ENCODE assay signal across 8 cellular contexts in genomic region chr5:42991477-42992034, GRCh38. TPM values are rescaled to one million over a fixed set of nuclear protein-coding genes. Genes with fewer than 3 reads are reported as not detected.
DNase-seq lines count a peak whose midpoint lies in the region; ATAC-seq, FAIRE-seq and TF ChIP-seq lines count a peak whose summit lies in the region.

No MANE protein-coding gene starts in this region.

- DNase-seq in A673 (ENCODE audit: low spot score) (no peak), kidney epithelial cell (ENCODE audit: low read depth) (no peak), tibial artery (peak in 1 of 2 donors; percentile 65), GM12892 (ENCODE audit: insufficient read length) (no peak), NCI-H69 (lab: John Stamatoyannopoulos, UW) (no peak)
- DNase-seq in activated T-cell treated with anti-CD3 and anti-CD28 coated beads, Interleukin-2, amount 50 U/mL, for 24 hours: no peak

- H3K27ac ChIP-seq in A673 (ENCODE audit: low read depth, low read length, poor library complexity, severe bottlenecking): peak overlapping the region; percentile 67
- H3K27ac ChIP-seq in tibial artery: peak overlapping the region; percentile 92 to 97

- CTCF ChIA-PET in A673 (lab: Charles Lee): interaction anchor here (1.2 kb wide), 1 partner anchor 41 kb away, joined by 3 read pairs; no protein-coding TSS in a partner anchor

- no TSS peak for BruUV-seq in A673 (replicated peaks; lab: Mats Ljungman, UMichigan)

- ATAC-seq in GM18873 (IDR thresholded peaks at IDR 0.05; ENCODE audit: low FRiP score, unreplicated experiment) (peak; percentile 19), HG03066 (IDR thresholded peaks at IDR 0.05; ENCODE audit: low read depth, unreplicated experiment) (peak; percentile 24)

- peaks cover 9% of the 10 kb centered on the region for H3K4me1 ChIP-seq in A673 (ENCODE audit: insufficient read depth, low read length, poor library complexity, severe bottlenecking)
- H3K4me1 ChIP-seq in tibial artery: peaks cover 0 to 5% (median 2%) of the 10 kb centered on the region in 4 donors

- H3K9me3 Mint-ChIP-seq in activated T-cell treated with anti-CD3 and anti-CD28 coated beads, Interleukin-2, amount 50 U/mL, for 24 hours: peaks cover 4% of the 10 kb centered on the region

- POLR2A ChIA-PET in A673 (lab: Charles Lee; ENCODE audit: low non-redundant PET): no interaction called here

- H3K36me3 ChIP-seq in A673 (ENCODE audit: insufficient read depth, low read length, poor library complexity, severe bottlenecking) (no peaks in the 10 kb centered on the region), kidney epithelial cell (ENCODE audit: control insufficient read depth, insufficient read depth, low read length) (no peaks in the 10 kb centered on the region), tibial artery (no peaks in the 10 kb centered on the region)

- no peak for TF ChIP-seq POLR2A in GM12892 (IDR thresholded peaks at IDR 0.05; ENCODE audit: low read depth, low read length)

- no peak for FAIRE-seq in GM12892 (lab: Jason Lieb, UNC)

- TF ChIP-seq CTCF in A673 (conservative IDR thresholded peaks at IDR 0.05; ENCODE audit: low read depth, low read length) (no peak), kidney epithelial cell (IDR thresholded peaks at IDR 0.05; ENCODE audit: insufficient read depth, low read length, poor library complexity, severe bottlenecking) (no peak), tibial artery (IDR thresholded peaks at IDR 0.05) (no peak)

- H3K27me3 ChIP-seq in A673 (replicated peaks; ENCODE audit: insufficient read depth, low read depth, low read length, poor library complexity) (no peaks in the 10 kb centered on the region), kidney epithelial cell (ENCODE audit: control insufficient read depth, insufficient read depth, low read length) (no peaks in the 10 kb centered on the region), tibial artery (no peaks in the 10 kb centered on the region)

- no peaks in the 10 kb centered on the region for H3K27me3 Mint-ChIP-seq in activated T-cell treated with anti-CD3 and anti-CD28 coated beads, Interleukin-2, amount 50 U/mL, for 24 hours

- H3K36me3 Mint-ChIP-seq in activated T-cell treated with anti-CD3 and anti-CD28 coated beads, Interleukin-2, amount 50 U/mL, for 24 hours (ENCODE audit: low read depth): peaks cover 59% of the 10 kb centered on the region

- peak overlapping the region; percentile 98 for H3K4me3 Mint-ChIP-seq in activated T-cell treated with anti-CD3 and anti-CD28 coated beads, Interleukin-2, amount 50 U/mL, for 24 hours

- peak overlapping the region; percentile 61 for H3K4me3 ChIP-seq in A673 (ENCODE audit: low read depth, low read length, poor library complexity, severe bottlenecking)
- peak overlapping the region; percentile 42 for H3K4me3 ChIP-seq in kidney epithelial cell (ENCODE audit: low read depth, low read length)
- H3K4me3 ChIP-seq in tibial artery: peak overlapping the region; percentile 61 to 77

- peaks cover 8% of the 10 kb centered on the region for H3K9me3 ChIP-seq in A673 (ENCODE audit: low read depth, low read length, poor library complexity, severe bottlenecking)
- H3K9me3 ChIP-seq in tibial artery: no peaks in the 10 kb centered on the region

- peak overlapping the region; percentile 100 for H3K27ac Mint-ChIP-seq in activated T-cell treated with anti-CD3 and anti-CD28 coated beads, Interleukin-2, amount 50 U/mL, for 24 hours

- peaks cover 63% of the 10 kb centered on the region for H3K4me1 Mint-ChIP-seq in activated T-cell treated with anti-CD3 and anti-CD28 coated beads, Interleukin-2, amount 50 U/mL, for 24 hours (ENCODE audit: low read depth)

- intact Hi-C loops in A673 (cut with micrococcal nuclease; ENCODE audit: unreplicated experiment) (loop anchor here (1.0 to 5.0 kb wide), 2 partner anchors 41 to 79 kb away; no protein-coding TSS in a partner anchor), tibial artery (cut with DNase I; ENCODE audit: low total_unique reads) (loop anchor here (5.0 kb wide), 2 partner anchors 39 to 131 kb away; partner anchors contain the start of gene ZNF131)

RNA-seq across cellular contexts. Expression of gene ANXA2R, which starts 48.6 kb away (rescaled TPM):
- total RNA-seq in A673 (2021) (1.4 and 1.9 TPM in 2 replicates), kidney epithelial cell (0.34 and 0.79 TPM in 2 replicates)
- polyA plus RNA-seq in GM12892 (2012; ENCODE audit: missing spikeins): 0.95 TPM
